Comparison of ENCODE assay signal across 11 cellular contexts in the genomic region with DNA sequence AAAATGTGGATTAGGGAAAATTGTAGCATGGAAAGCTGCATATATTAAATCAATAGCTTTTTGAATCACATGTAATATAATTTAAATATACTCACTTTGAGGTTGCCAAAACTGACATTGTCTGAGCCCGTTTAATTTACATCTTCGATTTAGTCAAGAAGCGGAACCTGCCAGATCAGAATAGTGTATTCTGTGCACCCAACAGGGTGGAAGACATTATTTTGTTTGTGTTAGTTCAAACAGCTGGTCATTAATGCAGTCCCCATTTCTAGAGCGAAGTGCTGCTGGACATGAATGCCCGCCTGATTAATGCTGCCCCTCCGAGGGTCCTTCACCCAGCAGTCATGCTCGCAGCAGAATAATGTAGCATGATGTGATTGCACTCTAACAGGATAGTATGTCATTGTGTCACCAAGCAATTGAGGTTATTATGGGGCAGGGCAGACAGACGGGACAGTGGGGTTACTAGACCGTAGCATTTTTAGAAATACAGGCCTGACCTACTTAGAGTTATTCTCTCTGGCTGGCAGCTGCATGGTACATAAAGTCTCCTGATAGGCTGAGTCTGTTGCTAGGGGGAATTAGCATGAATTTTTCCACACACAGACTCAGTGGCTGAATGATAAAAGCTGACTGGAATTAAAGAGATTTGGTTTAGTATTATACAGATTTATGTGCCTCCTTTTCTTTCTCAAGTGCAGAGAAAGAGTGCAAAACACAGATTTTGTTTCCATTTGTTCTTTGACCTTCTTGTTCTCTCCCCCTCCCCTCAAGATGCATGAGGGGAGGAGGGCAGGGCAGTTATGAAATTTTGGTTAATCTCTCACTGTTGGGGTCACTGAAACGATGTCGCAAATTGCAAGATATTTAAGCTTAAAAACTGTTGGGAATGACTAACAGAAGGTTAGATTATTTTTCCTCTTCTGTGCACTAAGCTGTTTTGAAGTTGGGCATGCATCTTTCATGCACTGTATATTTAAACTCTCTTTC.
DNase-seq lines count a peak whose midpoint lies in the region; ATAC-seq and TF ChIP-seq lines count a peak whose summit lies in the region.
"Had no signal": no experiment of that assay in that cellular context is flagged by ENCODE, and none has a peak within 500 bp of the region (broad histone marks: within the 10 kb centered on the region; RNA-seq: fewer than 3 reads in every experiment).

No MANE protein-coding gene starts in this region.

- H3K27me3 ChIP-seq in breast epithelium, result no peaks in the 10 kb centered on the region

- peak overlapping the region; percentile 96 to 99 (median 97) for H3K27ac Mint-ChIP-seq in brain
- H3K27ac Mint-ChIP-seq: activated naive CD8-positive, alpha-beta T cell treated with anti-CD3 and anti-CD28 coated beads, Interleukin-2, amount 10 ng/mL, durations not matched to agents 7 days and 5 days had no signal

- H3K4me1 Mint-ChIP-seq in brain, result peaks cover 100% of the 10 kb centered on the region

- no peaks in the 10 kb centered on the region for H3K9me3 ChIP-seq in breast epithelium

- no peaks in the 10 kb centered on the region for H3K4me1 ChIP-seq in breast epithelium

- no peaks in the 10 kb centered on the region for H3K36me3 ChIP-seq in breast epithelium

- H3K4me3 ChIP-seq in breast epithelium, result no peak overlapping the region

- H3K27ac ChIP-seq in breast epithelium, result peak overlapping the region in 1 of 2 donors; percentile 2

- DNase-seq in Ammon's horn (ENCODE audit: low spot score), result peak; percentile 81
- DNase-seq in NCI-H146 (lab: John Stamatoyannopoulos, UW), result peak; percentile 63
- DNase-seq in medulla oblongata (ENCODE audit: extremely low spot score), result peak; percentile 73
- DNase-seq in breast epithelium (ENCODE audit: low spot score in 2 of 2), result no peak
- no peak for DNase-seq in A172 (ENCODE audit: low spot score)
- DNase-seq: activated naive CD8-positive, alpha-beta T cell treated with anti-CD3 and anti-CD28 coated beads, Interleukin-2, amount 10 ng/mL, durations not matched to agents 7 days and 5 days; OCI-M1 had no signal

- H3K36me3 Mint-ChIP-seq in brain, result no peaks in the 10 kb centered on the region
- H3K36me3 Mint-ChIP-seq: activated naive CD8-positive, alpha-beta T cell treated with anti-CD3 and anti-CD28 coated beads, Interleukin-2, amount 10 ng/mL, durations not matched to agents 7 days and 5 days had no signal

- no peaks in the 10 kb centered on the region for H3K9me3 Mint-ChIP-seq in brain
- H3K9me3 Mint-ChIP-seq: activated naive CD8-positive, alpha-beta T cell treated with anti-CD3 and anti-CD28 coated beads, Interleukin-2, amount 10 ng/mL, durations not matched to agents 7 days and 5 days had no signal

- intact Hi-C loops in breast epithelium (cut with DNase I; ENCODE audit: low total_unique reads), result no loop called here

- no peaks in the 10 kb centered on the region for H3K27me3 Mint-ChIP-seq in brain

- peak overlapping the region; percentile 77 to 88 (median 82) for H3K4me3 Mint-ChIP-seq in brain
- H3K4me3 Mint-ChIP-seq: activated naive CD8-positive, alpha-beta T cell treated with anti-CD3 and anti-CD28 coated beads, Interleukin-2, amount 10 ng/mL, durations not matched to agents 7 days and 5 days had no signal

- TF ChIP-seq POLR2A in breast epithelium (IDR thresholded peaks at IDR 0.05), result no peak

- TF ChIP-seq CTCF in brain (conservative IDR thresholded peaks at IDR 0.05), result no peak
- no peak for TF ChIP-seq CTCF in breast epithelium (IDR thresholded peaks at IDR 0.05)

- no peak for ATAC-seq in GM19023 (IDR thresholded peaks at IDR 0.05; ENCODE audit: unreplicated experiment)
- ATAC-seq in HG03045 (IDR thresholded peaks at IDR 0.05; ENCODE audit: unreplicated experiment), result no peak
- ATAC-seq: HCT116 had no signal

Comparison
In these comparisons a context has a peak if more than half of its experiments do, and no peak if none do; other contexts are left out.
1. DNase-seq: peak in Ammon's horn (single experiment), NCI-H146 (single experiment) and medulla oblongata (single experiment); none in breast epithelium (0 of 2) and A172 (single experiment).